ENCODE assay signal across 10 cellular contexts in the genomic region with DNA sequence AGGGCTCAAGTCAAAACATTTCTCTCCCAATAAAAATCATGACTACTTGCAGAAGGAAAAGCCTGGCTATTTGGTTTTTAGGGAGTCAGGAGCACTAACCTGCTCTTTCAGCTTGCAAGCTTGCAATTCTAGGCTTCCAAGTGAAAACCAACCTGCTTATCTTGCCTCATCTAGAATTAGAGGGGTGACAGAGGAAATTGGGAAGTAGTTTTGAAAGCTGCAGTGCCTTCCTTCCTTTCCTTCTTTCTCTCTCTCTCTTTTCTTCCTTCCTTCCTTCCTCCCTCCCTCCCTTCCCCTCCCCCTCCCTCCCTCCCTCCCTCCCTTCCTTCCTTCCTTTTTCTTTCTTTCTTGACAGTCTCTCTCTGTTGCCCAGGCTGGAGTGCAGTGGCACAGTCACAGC.
"Had no signal": no experiment of that assay in that cellular context is flagged by ENCODE, and none has a peak within 500 bp of the region (broad histone marks: within the 10 kb centered on the region; RNA-seq: fewer than 3 reads in every experiment).

No MANE protein-coding gene starts in this region.

- H3K9ac ChIP-seq: GM23248 had no signal

- H3K4me3 ChIP-seq: GM23248, GM23338, HAP-1 had no signal

- H3K4me2 ChIP-seq: GM23338 had no signal

- H3K9me3 ChIP-seq: HAP-1 had no signal

- FAIRE-seq: H54 had no signal

- H3K36me3 ChIP-seq: HAP-1 had no signal

- H3K27ac ChIP-seq: GM23248 had no signal

- ATAC-seq: GM23338, HCT116 had no signal

- DNase-seq: GM23248, GOT3, H7, H9, HCEC 1CT, HFFc6 had no signal

- H2AFZ ChIP-seq: GM23248, GM23338 had no signal

- H3K4me1 ChIP-seq: HAP-1 had no signal
